ENCODE assay signal across 16 cellular contexts in genomic region chr1:81833722-81834121, GRCh38. TPM values are rescaled to one million over a fixed set of nuclear protein-coding genes. Genes with fewer than 3 reads are reported as not detected.
DNase-seq lines count a peak whose midpoint lies in the region; ATAC-seq and TF ChIP-seq lines count a peak whose summit lies in the region.
"Had no signal": no experiment of that assay in that cellular context is flagged by ENCODE, and none has a peak within 500 bp of the region (broad histone marks: within the 10 kb centered on the region; RNA-seq: fewer than 3 reads in every experiment).

No MANE protein-coding gene starts in this region.

- POLR2A ChIA-PET in IMR-90 (lab: Charles Lee; ENCODE audit: unreplicated experiment), result no interaction called here

- H4K20me1 ChIP-seq in IMR-90 (ENCODE audit: insufficient read depth, low read length), result no peaks in the 10 kb centered on the region; the same call in 1 of the 2 replicates

- peaks cover 4% of the 10 kb centered on the region; the same call in 1 of the 2 replicates for H3K27me3 ChIP-seq in IMR-90 (ENCODE audit: control insufficient read depth, insufficient read depth, low read length)

- H3K4me1 Mint-ChIP-seq in endothelial cell (ENCODE audit: unreplicated experiment) (peaks cover 52% of the 10 kb centered on the region), nephron (peaks cover 47% of the 10 kb centered on the region)

- H3K56ac ChIP-seq in IMR-90 (ENCODE audit: extremely low read depth, insufficient read depth, low read length), result no peak overlapping the region

- no peak overlapping the region for H3K9ac ChIP-seq in IMR-90 (ENCODE audit: low read depth, low read length)

- H3K36me3 Mint-ChIP-seq in endothelial cell (ENCODE audit: low read depth, unreplicated experiment), result no peaks in the 10 kb centered on the region
- peaks cover 10% of the 10 kb centered on the region for H3K36me3 Mint-ChIP-seq in nephron (ENCODE audit: low read depth)
- H3K36me3 Mint-ChIP-seq: CD8-positive, alpha-beta T cell had no signal

- dilution Hi-C loops in IMR-90 (cut with HindIII; ENCODE audit: low sequenced_read_pairs, unreplicated experiment), result no loop called here

- H4K8ac ChIP-seq in IMR-90 (ENCODE audit: low read depth in 2 of 2, low read length in 2 of 2), result no peak overlapping the region

- no peak overlapping the region for H2AK9ac ChIP-seq in IMR-90 (replicated peaks; ENCODE audit: low read depth, low read length, poor library complexity)

- H3K9me3 Mint-ChIP-seq in endothelial cell (ENCODE audit: unreplicated experiment), result no peaks in the 10 kb centered on the region
- no peaks in the 10 kb centered on the region for H3K9me3 Mint-ChIP-seq in nephron
- H3K9me3 Mint-ChIP-seq: CD8-positive, alpha-beta T cell had no signal

- TF ChIP-seq CTCF in IMR-90 (conservative IDR thresholded peaks at IDR 0.05; ENCODE audit: low read depth, low read length) (no peak), endothelial cell (IDR thresholded peaks at IDR 0.05; ENCODE audit: unreplicated experiment) (no peak), nephron (IDR thresholded peaks at IDR 0.05; ENCODE audit: unreplicated experiment in 3 of 3) (no peak)

- no peak overlapping the region; the same call in 1 of the 2 replicates for H2BK20ac ChIP-seq in IMR-90 (ENCODE audit: low read depth, low read length)

- H3K4me3 Mint-ChIP-seq in endothelial cell (ENCODE audit: unreplicated experiment), result no peak overlapping the region
- H3K4me3 Mint-ChIP-seq in nephron, result peak overlapping the region in 1 of 3 experiments; percentile 19
- H3K4me3 Mint-ChIP-seq: CD8-positive, alpha-beta T cell had no signal

- H3K9me1 ChIP-seq in IMR-90 (ENCODE audit: insufficient read depth, low read length), result no peaks in the 10 kb centered on the region

- no peaks in the 10 kb centered on the region for H3K36me3 ChIP-seq in IMR-90 (ENCODE audit: control insufficient read depth, insufficient read depth, low read length)
- H3K36me3 ChIP-seq: HAP-1 had no signal

- no peak overlapping the region for H2AK5ac ChIP-seq in IMR-90 (ENCODE audit: low read depth, low read length)

- no peak for TF ChIP-seq RAD21 in IMR-90 (IDR thresholded peaks at IDR 0.05; ENCODE audit: low read length)

- H3K23ac ChIP-seq in IMR-90 (ENCODE audit: low read depth, low read length), result no peak overlapping the region

- in situ Hi-C loops in IMR-90 (cut with MboI; ENCODE audit: low sequenced_read_pairs), result no loop called here

- no peak overlapping the region for H4K5ac ChIP-seq in IMR-90 (ENCODE audit: low read depth, low read length)

- DNase-seq in H4 (ENCODE audit: low spot score) (peak; percentile 3), IMR-90 (no peak), endothelial cell (ENCODE audit: low spot score) (no peak), AG08395 (ENCODE audit: low spot score) (no peak), kidney glomerular epithelial cell (lab: John Stamatoyannopoulos, UW) (no peak)
- DNase-seq: ACHN; CD8-positive, alpha-beta T cell; GF-D8; MV-4-11; NCI-H1436; NCI-H510A; NCI-H82 had no signal

- CTCF ChIA-PET in IMR-90 (lab: Yijun Ruan, JAX), result no interaction called here

- H3K79me1 ChIP-seq in IMR-90 (ENCODE audit: low read depth in 1 of 2, low read length in 2 of 2), result no peaks in the 10 kb centered on the region; a peak in 1 of 4 replicates

- H3K27ac Mint-ChIP-seq in endothelial cell (ENCODE audit: unreplicated experiment), result peak overlapping the region; percentile 78
- H3K27ac Mint-ChIP-seq in nephron, result peak overlapping the region in 2 of 3 experiments; percentile 11 to 23
- H3K27ac Mint-ChIP-seq: CD8-positive, alpha-beta T cell had no signal

- ATAC-seq in IMR-90 (ENCODE audit: low read depth), result no peak
- no peak for ATAC-seq in GM21526 (IDR thresholded peaks at IDR 0.05; ENCODE audit: low FRiP score, unreplicated experiment)
- ATAC-seq: CD8-positive, alpha-beta T cell had no signal

- no peak overlapping the region for H2AFZ ChIP-seq in IMR-90 (replicated peaks; ENCODE audit: low read length, poor library complexity)

- no peak overlapping the region for H3K27ac ChIP-seq in IMR-90 (ENCODE audit: insufficient read depth, low read length)
- H3K27ac ChIP-seq: SK-N-MC had no signal

- no peak overlapping the region for H2BK5ac ChIP-seq in IMR-90 (ENCODE audit: low read depth, low read length, poor library complexity, severe bottlenecking)

- H3K9me3 ChIP-seq in IMR-90 (ENCODE audit: control insufficient read depth, insufficient read depth, low read length), result no peaks in the 10 kb centered on the region
- H3K9me3 ChIP-seq: HAP-1 had no signal

- no peak overlapping the region for H4K91ac ChIP-seq in IMR-90 (ENCODE audit: insufficient read depth, low read depth, low read length)

- no peak overlapping the region for H2BK120ac ChIP-seq in IMR-90 (ENCODE audit: low read depth, low read length)

- H3K4me3 ChIP-seq in IMR-90 (ENCODE audit: insufficient read depth, low read depth, low read length), result no peak overlapping the region
- H3K4me3 ChIP-seq: HAP-1, SK-N-MC had no signal

- intact Hi-C loops in IMR-90 (cut with micrococcal nuclease), result no loop called here

- H3K18ac ChIP-seq in IMR-90 (ENCODE audit: low read depth, low read length), result no peak overlapping the region

- H3K4me1 ChIP-seq in IMR-90 (ENCODE audit: control insufficient read depth, insufficient read depth, low read length), result peaks cover 7% of the 10 kb centered on the region

- no peak overlapping the region for H3K4ac ChIP-seq in IMR-90 (ENCODE audit: low read depth, low read length)

- H3K27me3 Mint-ChIP-seq in endothelial cell (ENCODE audit: unreplicated experiment), result no peaks in the 10 kb centered on the region
- H3K27me3 Mint-ChIP-seq in nephron (ENCODE audit: low read depth), result no peaks in the 10 kb centered on the region

- H3K4me2 ChIP-seq in IMR-90 (ENCODE audit: low read depth, low read length), result peak overlapping the region; percentile 45; the same call in 1 of the 2 replicates

- no peak overlapping the region for H3K14ac ChIP-seq in IMR-90 (replicated peaks; ENCODE audit: low read depth, low read length)

- BruUV-seq in IMR-90 (replicated peaks; lab: Mats Ljungman, UMichigan), result no TSS peak

- H2BK15ac ChIP-seq in IMR-90 (ENCODE audit: low read depth, low read length), result no peak overlapping the region; the same call in 2 of the 3 replicates

- 100% methylated on average over 1 of the region's 4 CpGs; no CpG with 5 or more reads in 1 of the 2 experiments for WGBS in IMR-90 (ENCODE audit: extremely low coverage in 2 of 2, insufficient read length in 1 of 2), 2 experiments

- no peak for TF ChIP-seq POLR2A in IMR-90 (IDR thresholded peaks at IDR 0.05; ENCODE audit: low read depth, low read length)

TF ChIP-seq in IMR-90, 13 proteins besides CTCF, POLR2A, EP300 and RAD21:
- no peak for TF ChIP-seq USF2 (IDR thresholded peaks at IDR 0.05; ENCODE audit: low read depth, low read length)
- no peak for TF ChIP-seq MAZ (IDR thresholded peaks at IDR 0.05; ENCODE audit: borderline replicate concordance, low read depth, low read length)
- no peak for TF ChIP-seq MAFK (IDR thresholded peaks at IDR 0.05; ENCODE audit: low read depth, low read length)
- TF ChIP-seq NFE2L2 (IDR thresholded peaks at IDR 0.05; ENCODE audit: low read depth, low read length), result no peak
- no peak for TF ChIP-seq CEBPB (IDR thresholded peaks at IDR 0.05; ENCODE audit: low read depth, low read length)
- no peak for TF ChIP-seq SMC3 (IDR thresholded peaks at IDR 0.05; ENCODE audit: low read depth, low read length)
- no peak for TF ChIP-seq ELK1 (IDR thresholded peaks at IDR 0.05; ENCODE audit: borderline replicate concordance, low read depth, low read length)
- TF ChIP-seq FOS (IDR thresholded peaks at IDR 0.05; ENCODE audit: low read depth, low read length), result no peak
- no peak for TF ChIP-seq RCOR1 (IDR thresholded peaks at IDR 0.05; ENCODE audit: insufficient replicate concordance, low read length)
- TF ChIP-seq MXI1 (IDR thresholded peaks at IDR 0.05; ENCODE audit: borderline replicate concordance, low read depth, low read length), result no peak
- no peak for TF ChIP-seq BHLHE40 (IDR thresholded peaks at IDR 0.05; ENCODE audit: low read depth, low read length)

RNA-seq across cellular contexts. Expression of gene ADGRL2, which starts 33.0 kb away (rescaled TPM):
- 29.4 and 36.4 TPM in 2 replicates for total RNA-seq in H4 (2014; rRNA removed; shearing (Covaris generic))
- 36.9 and 42.7 TPM in 2 replicates for total RNA-seq in IMR-90 (2012; rRNA removed)
- polyA plus RNA-seq in IMR-90 (2012; rRNA removed), result 13.6 and 17.0 TPM in 2 replicates
- polyA plus RNA-seq in IMR-90 (2012; cell fraction: cytosol; rRNA removed), result 2.9 and 4.0 TPM in 2 replicates
- polyA plus RNA-seq in IMR-90 (2012; cell fraction: nucleus; rRNA removed; ENCODE audit: low replicate concordance), result 5.5 and 21.0 TPM in 2 replicates
- 85.4 TPM for total RNA-seq in endothelial cell (ENCODE audit: unreplicated experiment)
- total RNA-seq: CD8-positive, alpha-beta T cell had no signal
